Comparison of ENCODE assay signal across 1 cellular context in the genomic region with DNA sequence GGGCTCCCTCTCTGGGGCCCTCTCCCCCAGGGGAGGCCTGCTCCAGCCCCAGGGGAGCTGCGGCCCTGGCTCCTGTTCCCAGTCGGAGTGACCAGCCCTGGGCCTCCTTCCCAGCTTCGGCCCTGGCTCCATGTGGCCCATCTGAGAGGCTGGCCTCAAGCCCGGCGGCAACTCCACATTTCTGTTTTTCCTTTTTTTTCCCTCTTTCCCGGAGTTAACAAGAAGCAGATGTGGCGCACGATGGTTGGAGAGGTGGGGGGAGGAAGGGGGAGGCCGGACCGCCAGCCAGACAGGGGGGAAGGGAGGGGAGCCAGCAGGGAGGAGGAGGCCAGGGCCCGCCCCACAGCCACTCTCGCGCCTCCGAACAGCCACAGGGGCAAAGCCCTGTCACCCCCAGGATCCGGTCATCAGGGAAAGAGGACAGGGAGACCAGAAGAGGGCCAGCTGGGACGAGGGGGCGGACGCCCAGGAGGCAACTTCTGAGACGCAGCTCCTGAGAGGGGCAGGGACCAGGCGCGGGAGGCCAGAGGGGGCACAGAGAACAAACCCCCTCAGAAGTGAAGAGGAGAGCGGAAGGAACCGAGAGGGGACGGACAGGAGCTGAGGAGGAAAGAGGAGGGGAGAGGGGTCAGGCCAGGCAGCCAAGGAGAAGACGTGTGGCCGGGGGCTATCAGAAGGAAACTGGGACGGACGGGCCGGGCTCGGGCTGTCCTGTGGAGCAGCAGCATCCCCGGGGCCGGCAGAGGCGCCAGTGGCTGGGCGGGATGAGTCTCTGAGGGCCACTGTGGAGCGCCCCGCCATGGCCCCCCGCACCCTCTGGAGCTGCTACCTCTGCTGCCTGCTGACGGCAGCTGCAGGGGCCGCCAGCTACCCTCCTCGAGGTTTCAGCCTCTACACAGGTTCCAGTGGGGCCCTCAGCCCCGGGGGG.
TF ChIP-seq lines count a peak whose summit lies in the region.

Gene EMILIN1, plus strand, starts transcription at position 349 of the 928 bp plus-strand sequence. Its CDS starts 451 bp downstream, at position 800.

TF ChIP-seq in K562, 482 proteins besides CTCF, POLR2A, EP300 and RAD21 (continued from another document):
- peak; percentile 26; the same call in 1 of the 2 replicates for TF ChIP-seq ZBTB33 (CRISPR knock-in tag; IDR thresholded peaks at IDR 0.05)
- TF ChIP-seq NEUROD1 (IDR thresholded peaks at IDR 0.05; ENCODE audit: borderline replicate concordance, low read depth, low read length, partially characterized antibody): no peak
- no peak for TF ChIP-seq LEF1 (IDR thresholded peaks at IDR 0.05)
- no peak for TF ChIP-seq ZNF695 (CRISPR knock-in tag; IDR thresholded peaks at IDR 0.05)
- no peak for TF ChIP-seq KAT7 (CRISPR knock-in tag; IDR thresholded peaks at IDR 0.05; ENCODE audit: borderline replicate concordance)
- no peak for TF ChIP-seq PCBP2 (IDR thresholded peaks at IDR 0.05; ENCODE audit: low read depth, low read length, poor library complexity, severe bottlenecking)
- peak; percentile 53; the same call in 1 of the 2 replicates for TF ChIP-seq EGR1 (conservative IDR thresholded peaks at IDR 0.05)
- TF ChIP-seq STAG1 (CRISPR knock-in tag; IDR thresholded peaks at IDR 0.05; ENCODE audit: borderline replicate concordance): no peak
- no peak for TF ChIP-seq FOXK1 (CRISPR knock-in tag; IDR thresholded peaks at IDR 0.05; ENCODE audit: borderline replicate concordance)
TF ChIP-seq in K562: peak in this region for 4.
